Comparison of ENCODE assay signal across 16 cellular contexts in the genomic region with DNA sequence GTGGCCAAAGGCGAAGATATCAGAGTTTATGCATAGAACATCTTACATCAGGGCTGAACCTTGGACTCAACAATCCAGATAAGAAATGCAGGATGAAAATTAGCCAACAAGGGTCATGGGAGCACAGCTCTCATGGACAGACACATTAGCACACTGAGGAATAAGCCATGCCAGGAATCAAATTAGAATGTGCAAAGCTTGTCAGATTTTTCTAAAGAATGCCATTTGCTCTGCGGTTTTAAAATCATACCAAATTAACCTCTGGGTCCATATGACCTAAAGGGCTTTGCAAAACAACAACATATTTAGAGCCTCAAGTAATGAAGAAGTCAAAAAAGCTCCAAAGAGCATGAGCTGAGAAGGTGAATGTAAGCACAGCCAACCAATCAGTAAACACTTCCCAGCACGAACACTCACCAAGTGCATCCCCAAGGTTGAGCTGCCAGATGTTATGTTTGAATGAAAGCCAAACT.
DNase-seq lines count a peak whose midpoint lies in the region; ATAC-seq and TF ChIP-seq lines count a peak whose summit lies in the region.
"Had no signal": no experiment of that assay in that cellular context is flagged by ENCODE, and none has a peak within 500 bp of the region (broad histone marks: within the 10 kb centered on the region; RNA-seq: fewer than 3 reads in every experiment).

No MANE protein-coding gene starts in this region.

- TF ChIP-seq CTCF in astrocyte of the spinal cord (IDR thresholded peaks at IDR 0.05; ENCODE audit: low read depth, low read length) (no peak), retinal pigment epithelial cell (conservative IDR thresholded peaks at IDR 0.05; ENCODE audit: low read depth, low read length) (no peak), glutamatergic neuron (IDR thresholded peaks at IDR 0.05; ENCODE audit: partially characterized antibody, unreplicated experiment) (no peak)

- intact Hi-C loops in left cardiac atrium (cut with DNase I): no loop called here

- H3K4me3 Mint-ChIP-seq in glutamatergic neuron (ENCODE audit: unreplicated experiment): no peak overlapping the region
- H3K4me3 Mint-ChIP-seq: activated naive CD8-positive, alpha-beta T cell treated with anti-CD3 and anti-CD28 coated beads, Interleukin-2, amount 10 ng/mL, durations not matched to agents 7 days and 5 days; CD8-positive, alpha-beta T cell; HFFc6; mesothelial cell of epicardium; stimulated activated naive B cell treated with anti-CD40 and anti-IgM and Interleukin-4, amounts not matched to agents 10 μg/mL and 1 μg/mL and 100 μg/mL, for 72 hours had no signal

- peaks cover 5% of the 10 kb centered on the region for H3K9me3 Mint-ChIP-seq in glutamatergic neuron (ENCODE audit: unreplicated experiment)
- H3K9me3 Mint-ChIP-seq: activated naive CD8-positive, alpha-beta T cell treated with anti-CD3 and anti-CD28 coated beads, Interleukin-2, amount 10 ng/mL, durations not matched to agents 7 days and 5 days; CD8-positive, alpha-beta T cell; stimulated activated naive B cell treated with anti-CD40 and anti-IgM and Interleukin-4, amounts not matched to agents 10 μg/mL and 1 μg/mL and 100 μg/mL, for 72 hours had no signal

- H3K36me3 Mint-ChIP-seq in glutamatergic neuron (ENCODE audit: unreplicated experiment): peaks cover 10% of the 10 kb centered on the region
- H3K36me3 Mint-ChIP-seq: activated naive CD8-positive, alpha-beta T cell treated with anti-CD3 and anti-CD28 coated beads, Interleukin-2, amount 10 ng/mL, durations not matched to agents 7 days and 5 days; CD8-positive, alpha-beta T cell; stimulated activated naive B cell treated with anti-CD40 and anti-IgM and Interleukin-4, amounts not matched to agents 10 μg/mL and 1 μg/mL and 100 μg/mL, for 72 hours had no signal

- in situ Hi-C loops in astrocyte of the spinal cord (cut with HindIII; ENCODE audit: low sequenced_read_pairs): no loop called here

- DNase-seq in HuH-7 (ENCODE audit: low spot score) (peak; percentile 5), astrocyte of the spinal cord (ENCODE audit: low read depth, low spot score) (peak; percentile 45), left cardiac atrium (no peak), retinal pigment epithelial cell (ENCODE audit: low read depth) (peak; percentile 66), glutamatergic neuron (no peak), AML-193 (lab: John Stamatoyannopoulos, UW) (no peak), NCI-H1436 treated with DMSO at 0.1 percent for 48 hours (lab: John Stamatoyannopoulos, UW) (no peak)
- DNase-seq: activated naive CD8-positive, alpha-beta T cell treated with anti-CD3 and anti-CD28 coated beads, Interleukin-2, amount 10 ng/mL, durations not matched to agents 7 days and 5 days; caudate nucleus; CD8-positive, alpha-beta T cell; DMS79; HFFc6; NCI-H1930; stimulated activated naive B cell treated with anti-CD40 and anti-IgM and Interleukin-4, amounts not matched to agents 10 μg/mL and 1 μg/mL and 100 μg/mL, for 72 hours had no signal

- ATAC-seq in left cardiac atrium: peak; percentile 84 to 86
- ATAC-seq: CD8-positive, alpha-beta T cell; K562; stimulated activated naive B cell treated with anti-CD40 and anti-IgM and Interleukin-4, amounts not matched to agents 10 μg/mL and 1 μg/mL and 100 μg/mL, for 72 hours had no signal

- no peak overlapping the region for H3K4me3 ChIP-seq in astrocyte of the spinal cord (ENCODE audit: low read depth, low read length)
- no peak overlapping the region for H3K4me3 ChIP-seq in retinal pigment epithelial cell (ENCODE audit: low read length)
- H3K4me3 ChIP-seq: K562 had no signal

- H3K27me3 Mint-ChIP-seq in glutamatergic neuron (ENCODE audit: unreplicated experiment): peaks cover 8% of the 10 kb centered on the region
- H3K27me3 Mint-ChIP-seq: activated naive CD8-positive, alpha-beta T cell treated with anti-CD3 and anti-CD28 coated beads, Interleukin-2, amount 10 ng/mL, durations not matched to agents 7 days and 5 days; stimulated activated naive B cell treated with anti-CD40 and anti-IgM and Interleukin-4, amounts not matched to agents 10 μg/mL and 1 μg/mL and 100 μg/mL, for 72 hours had no signal

- no peak overlapping the region for H3K27ac Mint-ChIP-seq in glutamatergic neuron (ENCODE audit: unreplicated experiment)
- H3K27ac Mint-ChIP-seq: activated naive CD8-positive, alpha-beta T cell treated with anti-CD3 and anti-CD28 coated beads, Interleukin-2, amount 10 ng/mL, durations not matched to agents 7 days and 5 days; CD8-positive, alpha-beta T cell; HFFc6; mesothelial cell of epicardium; stimulated activated naive B cell treated with anti-CD40 and anti-IgM and Interleukin-4, amounts not matched to agents 10 μg/mL and 1 μg/mL and 100 μg/mL, for 72 hours had no signal

- H3K4me1 Mint-ChIP-seq in glutamatergic neuron (ENCODE audit: low read depth, unreplicated experiment): no peaks in the 10 kb centered on the region
- H3K4me1 Mint-ChIP-seq: activated naive CD8-positive, alpha-beta T cell treated with anti-CD3 and anti-CD28 coated beads, Interleukin-2, amount 10 ng/mL, durations not matched to agents 7 days and 5 days had no signal

Comparison
In these comparisons a context has a peak if more than half of its experiments do, and no peak if none do; other contexts are left out.
1. DNase-seq: peak in HuH-7 (single experiment), astrocyte of the spinal cord (single experiment) and retinal pigment epithelial cell (single experiment); none in left cardiac atrium (single experiment), glutamatergic neuron (single experiment), AML-193 (0 of 2) and NCI-H1436 treated with DMSO at 0.1 percent for 48 hours (single experiment).